9 cellular contexts compared by ENCODE assay signal in genomic region chr2:160062283-160063005, GRCh38. TPM values are rescaled to one million over a fixed set of nuclear protein-coding genes. Genes with fewer than 3 reads are reported as not detected.
DNase-seq lines count a peak whose midpoint lies in the region; ATAC-seq and TF ChIP-seq lines count a peak whose summit lies in the region.
"Had no signal": no experiment of that assay in that cellular context is flagged by ENCODE, and none has a peak within 500 bp of the region (broad histone marks: within the 10 kb centered on the region; RNA-seq: fewer than 3 reads in every experiment).

PLA2R1 (minus strand) TSS chr2:160062615; CDS start chr2:160062403, 212 bp downstream.

- H3K4me3 Mint-ChIP-seq in activated naive CD8-positive, alpha-beta T cell treated with anti-CD3 and anti-CD28 coated beads, Interleukin-2, amount 10 ng/mL, durations not matched to agents 7 days and 5 days, result peak within 1 kb of the TSS; percentile 70

- intact Hi-C loops in heart right ventricle (cut with DNase I), result no loop called here

- DNase-seq in NCI-H748 (lab: John Stamatoyannopoulos, UW; ENCODE audit: unreplicated experiment) (peak; percentile 55), NCI-H748 treated with DMSO at 0.1 percent for 48 hours (lab: John Stamatoyannopoulos, UW) (no peak), heart right ventricle (peak; percentile 30 to 59), mesenteric fat pad (ENCODE audit: low spot score) (no peak), GM19238 (ENCODE audit: insufficient read length, low spot score) (no peak)
- DNase-seq in activated naive CD8-positive, alpha-beta T cell treated with anti-CD3 and anti-CD28 coated beads, Interleukin-2, amount 10 ng/mL, durations not matched to agents 7 days and 5 days, result peak; percentile 34

- no peak within 1 kb of the TSS for H3K27ac Mint-ChIP-seq in activated naive CD8-positive, alpha-beta T cell treated with anti-CD3 and anti-CD28 coated beads, Interleukin-2, amount 10 ng/mL, durations not matched to agents 7 days and 5 days

- no peaks in the 10 kb centered on the region for H3K9me3 ChIP-seq in heart right ventricle
- no peaks in the 10 kb centered on the region for H3K9me3 ChIP-seq in parathyroid adenoma (ENCODE audit: control insufficient read depth, low read length)

- H3K36me3 ChIP-seq in heart right ventricle, result no peaks in the 10 kb centered on the region
- H3K36me3 ChIP-seq in parathyroid adenoma (ENCODE audit: control insufficient read depth, insufficient read depth, low read length), result no peaks in the 10 kb centered on the region
- H3K36me3 ChIP-seq: BLaER1 had no signal

- peaks cover 7% of the 10 kb centered on the region for H3K4me1 Mint-ChIP-seq in activated naive CD8-positive, alpha-beta T cell treated with anti-CD3 and anti-CD28 coated beads, Interleukin-2, amount 10 ng/mL, durations not matched to agents 7 days and 5 days

- peak within 1 kb of the TSS; percentile 93 for H3K4me2 ChIP-seq in parathyroid adenoma (ENCODE audit: low read length)
- H3K4me2 ChIP-seq: BLaER1 had no signal

- H3K4me3 ChIP-seq in heart right ventricle (peak within 1 kb of the TSS; percentile 65 to 89 (median 72)), parathyroid adenoma (ENCODE audit: low read depth, low read length) (peak within 1 kb of the TSS; percentile 64)
- H3K4me3 ChIP-seq: BLaER1 had no signal

- H2AFZ ChIP-seq in parathyroid adenoma, result peak within 1 kb of the TSS; percentile 96

- H3K9me3 Mint-ChIP-seq in activated naive CD8-positive, alpha-beta T cell treated with anti-CD3 and anti-CD28 coated beads, Interleukin-2, amount 10 ng/mL, durations not matched to agents 7 days and 5 days, result peaks cover 3% of the 10 kb centered on the region

- H3K9ac ChIP-seq in parathyroid adenoma, result peak within 1 kb of the TSS; percentile 24
- H3K9ac ChIP-seq: BLaER1 had no signal

- POLR2A ChIA-PET in activated naive CD8-positive, alpha-beta T cell treated with anti-CD3 and anti-CD28 coated beads, Interleukin-2, amount 10 ng/mL, durations not matched to agents 7 days and 5 days (lab: Charles Lee), result no interaction called here

- ATAC-seq in activated naive CD8-positive, alpha-beta T cell treated with anti-CD3 and anti-CD28 coated beads, Interleukin-2, amount 10 ng/mL, durations not matched to agents 7 days and 5 days (ENCODE audit: low read depth), result peak; percentile 33
- peak; percentile 66 to 83 (median 71) for ATAC-seq in heart right ventricle
- no peak for ATAC-seq in HG03139 (IDR thresholded peaks at IDR 0.05; ENCODE audit: unreplicated experiment)

- no peaks in the 10 kb centered on the region for H3K36me3 Mint-ChIP-seq in activated naive CD8-positive, alpha-beta T cell treated with anti-CD3 and anti-CD28 coated beads, Interleukin-2, amount 10 ng/mL, durations not matched to agents 7 days and 5 days

- H3K79me2 ChIP-seq in parathyroid adenoma, result peaks cover 3% of the 10 kb centered on the region

- peaks cover 45% of the 10 kb centered on the region for H3K27me3 Mint-ChIP-seq in activated naive CD8-positive, alpha-beta T cell treated with anti-CD3 and anti-CD28 coated beads, Interleukin-2, amount 10 ng/mL, durations not matched to agents 7 days and 5 days

- TF ChIP-seq CTCF in heart right ventricle (IDR thresholded peaks at IDR 0.05), result no peak
- TF ChIP-seq CTCF in parathyroid adenoma (IDR thresholded peaks at IDR 0.05), result no peak

- H3K27ac ChIP-seq in heart right ventricle (peak within 1 kb of the TSS in 8 of 10 donors; percentile 4 to 60 (median 23)), parathyroid adenoma (peak within 1 kb of the TSS; percentile 58)
- H3K27ac ChIP-seq: BLaER1 had no signal

- H3K4me1 ChIP-seq in heart right ventricle, result peaks cover 0 to 34% (median 14%) of the 10 kb centered on the region in 9 donors
- H3K4me1 ChIP-seq in parathyroid adenoma, result peaks cover 17% of the 10 kb centered on the region
- H3K4me1 ChIP-seq: BLaER1 had no signal

- 2 to 4% methylated on average over 49 to 52 of the region's 52 CpGs for WGBS in heart right ventricle, 2 donors

- H3K27me3 ChIP-seq in heart right ventricle, result peaks cover 0 to 34% (median 0%) of the 10 kb centered on the region in 7 donors
- no peaks in the 10 kb centered on the region for H3K27me3 ChIP-seq in parathyroid adenoma (ENCODE audit: control insufficient read depth, insufficient read depth, low read length)
- H3K27me3 ChIP-seq: BLaER1 had no signal

RNA-seq across cellular contexts. Expression of gene PLA2R1, which starts in this region (rescaled TPM):
- not detected for total RNA-seq in activated naive CD8-positive, alpha-beta T cell treated with anti-CD3 and anti-CD28 coated beads, Interleukin-2, amount 10 ng/mL, durations not matched to agents 7 days and 5 days
- total RNA-seq in heart right ventricle (1 to 10 TPM; 1.5 to 3.7 (median 2.9) TPM), mesenteric fat pad (8.3 TPM)
- polyA plus RNA-seq in heart right ventricle, result 1 to 10 TPM in 1 of 2 donors, under 1 TPM in 1; 0.38 to 1.7 TPM

Comparison
In these comparisons a context has a peak if more than half of its experiments do, and no peak if none do; other contexts are left out.
1. DNase-seq: peak in NCI-H748 (single experiment) and heart right ventricle (2 of 2); none in NCI-H748 treated with DMSO at 0.1 percent for 48 hours (single experiment), mesenteric fat pad (single experiment) and GM19238 (single experiment).
2. Peak in DNase-seq and ATAC-seq in activated naive CD8-positive, alpha-beta T cell treated with anti-CD3 and anti-CD28 coated beads, Interleukin-2, amount 10 ng/mL, durations not matched to agents 7 days and 5 days; RNA of the gene not detected or under 1 TPM.